2 cellular contexts compared by ENCODE assay signal in the genomic region with DNA sequence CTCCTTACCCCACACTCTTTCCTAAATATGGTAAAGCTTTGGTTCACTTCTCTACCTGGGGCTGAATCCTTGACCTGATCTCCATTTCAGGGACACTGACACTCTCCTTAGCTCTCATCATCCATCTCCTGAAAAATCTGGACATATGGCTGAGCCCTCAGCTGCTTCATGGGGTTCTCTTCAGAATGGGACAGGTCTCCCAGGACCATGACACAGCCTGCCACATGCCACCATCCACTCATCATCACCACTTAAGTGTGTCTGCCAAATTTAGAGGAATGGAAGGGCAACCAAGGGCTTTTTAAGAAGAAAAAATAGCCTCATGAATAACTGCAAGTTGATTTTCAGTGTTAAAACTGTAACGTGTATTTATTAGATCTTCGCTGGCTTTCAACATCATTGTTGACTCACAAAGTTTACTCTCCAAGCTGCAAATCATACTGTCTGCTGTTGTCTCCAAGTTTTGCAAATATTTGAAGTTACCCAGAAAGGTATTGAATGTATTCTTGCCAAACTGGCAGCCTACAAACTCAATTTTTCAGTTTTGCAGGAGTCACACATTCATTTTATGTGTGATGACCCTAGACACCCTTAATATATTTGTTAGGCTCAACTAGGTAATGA.
A peak's percentile ranks its signal among the peaks of the same experiment; 100 is the strongest.
TF ChIP-seq lines count a peak whose summit lies in the region.

No MANE protein-coding gene starts in this region.

TF ChIP-seq in GM23338, 12 proteins besides CTCF, POLR2A, EP300 and RAD21 (continued from another document):
- TF ChIP-seq, protein P1, sequence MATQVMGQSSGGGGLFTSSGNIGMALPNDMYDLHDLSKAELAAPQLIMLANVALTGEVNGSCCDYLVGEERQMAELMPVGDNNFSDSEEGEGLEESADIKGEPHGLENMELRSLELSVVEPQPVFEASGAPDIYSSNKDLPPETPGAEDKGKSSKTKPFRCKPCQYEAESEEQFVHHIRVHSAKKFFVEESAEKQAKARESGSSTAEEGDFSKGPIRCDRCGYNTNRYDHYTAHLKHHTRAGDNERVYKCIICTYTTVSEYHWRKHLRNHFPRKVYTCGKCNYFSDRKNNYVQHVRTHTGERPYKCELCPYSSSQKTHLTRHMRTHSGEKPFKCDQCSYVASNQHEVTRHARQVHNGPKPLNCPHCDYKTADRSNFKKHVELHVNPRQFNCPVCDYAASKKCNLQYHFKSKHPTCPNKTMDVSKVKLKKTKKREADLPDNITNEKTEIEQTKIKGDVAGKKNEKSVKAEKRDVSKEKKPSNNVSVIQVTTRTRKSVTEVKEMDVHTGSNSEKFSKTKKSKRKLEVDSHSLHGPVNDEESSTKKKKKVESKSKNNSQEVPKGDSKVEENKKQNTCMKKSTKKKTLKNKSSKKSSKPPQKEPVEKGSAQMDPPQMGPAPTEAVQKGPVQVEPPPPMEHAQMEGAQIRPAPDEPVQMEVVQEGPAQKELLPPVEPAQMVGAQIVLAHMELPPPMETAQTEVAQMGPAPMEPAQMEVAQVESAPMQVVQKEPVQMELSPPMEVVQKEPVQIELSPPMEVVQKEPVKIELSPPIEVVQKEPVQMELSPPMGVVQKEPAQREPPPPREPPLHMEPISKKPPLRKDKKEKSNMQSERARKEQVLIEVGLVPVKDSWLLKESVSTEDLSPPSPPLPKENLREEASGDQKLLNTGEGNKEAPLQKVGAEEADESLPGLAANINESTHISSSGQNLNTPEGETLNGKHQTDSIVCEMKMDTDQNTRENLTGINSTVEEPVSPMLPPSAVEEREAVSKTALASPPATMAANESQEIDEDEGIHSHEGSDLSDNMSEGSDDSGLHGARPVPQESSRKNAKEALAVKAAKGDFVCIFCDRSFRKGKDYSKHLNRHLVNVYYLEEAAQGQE (IDR thresholded peaks at IDR 0.05; ENCODE audit: unreplicated experiment): no peak
- TF ChIP-seq CREB1 (CRISPR knock-in tag; IDR thresholded peaks at IDR 0.05; ENCODE audit: low read depth) (no peak), JUNB (IDR thresholded peaks at IDR 0.05; ENCODE audit: unreplicated experiment) (no peak)

TF ChIP-seq in HepG2, 621 proteins besides CTCF, POLR2A, EP300 and RAD21 (continued from another document and continues in another):
- TF ChIP-seq, protein P2, sequence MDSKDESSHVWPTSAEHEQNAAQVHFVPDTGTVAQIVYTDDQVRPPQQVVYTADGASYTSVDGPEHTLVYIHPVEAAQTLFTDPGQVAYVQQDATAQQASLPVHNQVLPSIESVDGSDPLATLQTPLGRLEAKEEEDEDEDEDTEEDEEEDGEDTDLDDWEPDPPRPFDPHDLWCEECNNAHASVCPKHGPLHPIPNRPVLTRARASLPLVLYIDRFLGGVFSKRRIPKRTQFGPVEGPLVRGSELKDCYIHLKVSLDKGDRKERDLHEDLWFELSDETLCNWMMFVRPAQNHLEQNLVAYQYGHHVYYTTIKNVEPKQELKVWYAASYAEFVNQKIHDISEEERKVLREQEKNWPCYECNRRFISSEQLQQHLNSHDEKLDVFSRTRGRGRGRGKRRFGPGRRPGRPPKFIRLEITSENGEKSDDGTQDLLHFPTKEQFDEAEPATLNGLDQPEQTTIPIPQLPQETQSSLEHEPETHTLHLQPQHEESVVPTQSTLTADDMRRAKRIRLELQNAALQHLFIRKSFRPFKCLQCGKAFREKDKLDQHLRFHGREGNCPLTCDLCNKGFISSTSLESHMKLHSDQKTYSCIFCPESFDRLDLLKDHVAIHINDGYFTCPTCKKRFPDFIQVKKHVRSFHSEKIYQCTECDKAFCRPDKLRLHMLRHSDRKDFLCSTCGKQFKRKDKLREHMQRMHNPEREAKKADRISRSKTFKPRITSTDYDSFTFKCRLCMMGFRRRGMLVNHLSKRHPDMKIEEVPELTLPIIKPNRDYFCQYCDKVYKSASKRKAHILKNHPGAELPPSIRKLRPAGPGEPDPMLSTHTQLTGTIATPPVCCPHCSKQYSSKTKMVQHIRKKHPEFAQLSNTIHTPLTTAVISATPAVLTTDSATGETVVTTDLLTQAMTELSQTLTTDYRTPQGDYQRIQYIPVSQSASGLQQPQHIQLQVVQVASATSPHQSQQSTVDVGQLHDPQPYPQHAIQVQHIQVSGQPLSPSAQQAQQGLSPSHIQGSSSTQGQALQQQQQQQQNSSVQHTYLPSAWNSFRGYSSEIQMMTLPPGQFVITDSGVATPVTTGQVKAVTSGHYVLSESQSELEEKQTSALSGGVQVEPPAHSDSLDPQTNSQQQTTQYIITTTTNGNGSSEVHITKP (CRISPR knock-in tag; IDR thresholded peaks at IDR 0.05; ENCODE audit: low read depth): no peak
- TF ChIP-seq ZNF263 (CRISPR knock-in tag; IDR thresholded peaks at IDR 0.05): no peak
- TF ChIP-seq NCOA2 (CRISPR knock-in tag; IDR thresholded peaks at IDR 0.05): peak; percentile 81
- TF ChIP-seq MAFG (CRISPR knock-in tag; IDR thresholded peaks at IDR 0.05): no peak
- no peak for TF ChIP-seq TAF15 (IDR thresholded peaks at IDR 0.05; ENCODE audit: low read depth, low read length, poor library complexity, severe bottlenecking)
- TF ChIP-seq SOX13 (IDR thresholded peaks at IDR 0.05): peak; percentile 20; the same call in 1 of the 2 replicates
- peak in 1 of 2 experiments; percentile 82; a peak in 2 of 4 replicates for TF ChIP-seq SOX13 (CRISPR knock-in tag; conservative IDR thresholded peaks at IDR 0.05 in 1 of 2, IDR thresholded peaks at IDR 0.05 in 1 of 2)
- TF ChIP-seq, protein P3, sequence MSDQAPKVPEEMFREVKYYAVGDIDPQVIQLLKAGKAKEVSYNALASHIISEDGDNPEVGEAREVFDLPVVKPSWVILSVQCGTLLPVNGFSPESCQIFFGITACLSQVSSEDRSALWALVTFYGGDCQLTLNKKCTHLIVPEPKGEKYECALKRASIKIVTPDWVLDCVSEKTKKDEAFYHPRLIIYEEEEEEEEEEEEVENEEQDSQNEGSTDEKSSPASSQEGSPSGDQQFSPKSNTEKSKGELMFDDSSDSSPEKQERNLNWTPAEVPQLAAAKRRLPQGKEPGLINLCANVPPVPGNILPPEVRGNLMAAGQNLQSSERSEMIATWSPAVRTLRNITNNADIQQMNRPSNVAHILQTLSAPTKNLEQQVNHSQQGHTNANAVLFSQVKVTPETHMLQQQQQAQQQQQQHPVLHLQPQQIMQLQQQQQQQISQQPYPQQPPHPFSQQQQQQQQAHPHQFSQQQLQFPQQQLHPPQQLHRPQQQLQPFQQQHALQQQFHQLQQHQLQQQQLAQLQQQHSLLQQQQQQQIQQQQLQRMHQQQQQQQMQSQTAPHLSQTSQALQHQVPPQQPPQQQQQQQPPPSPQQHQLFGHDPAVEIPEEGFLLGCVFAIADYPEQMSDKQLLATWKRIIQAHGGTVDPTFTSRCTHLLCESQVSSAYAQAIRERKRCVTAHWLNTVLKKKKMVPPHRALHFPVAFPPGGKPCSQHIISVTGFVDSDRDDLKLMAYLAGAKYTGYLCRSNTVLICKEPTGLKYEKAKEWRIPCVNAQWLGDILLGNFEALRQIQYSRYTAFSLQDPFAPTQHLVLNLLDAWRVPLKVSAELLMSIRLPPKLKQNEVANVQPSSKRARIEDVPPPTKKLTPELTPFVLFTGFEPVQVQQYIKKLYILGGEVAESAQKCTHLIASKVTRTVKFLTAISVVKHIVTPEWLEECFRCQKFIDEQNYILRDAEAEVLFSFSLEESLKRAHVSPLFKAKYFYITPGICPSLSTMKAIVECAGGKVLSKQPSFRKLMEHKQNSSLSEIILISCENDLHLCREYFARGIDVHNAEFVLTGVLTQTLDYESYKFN (CRISPR knock-in tag; conservative IDR thresholded peaks at IDR 0.05): peak; percentile 75
- no peak for TF ChIP-seq ZMYM2 (CRISPR knock-in tag; IDR thresholded peaks at IDR 0.05)
- TF ChIP-seq MXI1 (IDR thresholded peaks at IDR 0.05; ENCODE audit: borderline replicate concordance, low read depth, low read length): no peak
- TF ChIP-seq, protein P4, sequence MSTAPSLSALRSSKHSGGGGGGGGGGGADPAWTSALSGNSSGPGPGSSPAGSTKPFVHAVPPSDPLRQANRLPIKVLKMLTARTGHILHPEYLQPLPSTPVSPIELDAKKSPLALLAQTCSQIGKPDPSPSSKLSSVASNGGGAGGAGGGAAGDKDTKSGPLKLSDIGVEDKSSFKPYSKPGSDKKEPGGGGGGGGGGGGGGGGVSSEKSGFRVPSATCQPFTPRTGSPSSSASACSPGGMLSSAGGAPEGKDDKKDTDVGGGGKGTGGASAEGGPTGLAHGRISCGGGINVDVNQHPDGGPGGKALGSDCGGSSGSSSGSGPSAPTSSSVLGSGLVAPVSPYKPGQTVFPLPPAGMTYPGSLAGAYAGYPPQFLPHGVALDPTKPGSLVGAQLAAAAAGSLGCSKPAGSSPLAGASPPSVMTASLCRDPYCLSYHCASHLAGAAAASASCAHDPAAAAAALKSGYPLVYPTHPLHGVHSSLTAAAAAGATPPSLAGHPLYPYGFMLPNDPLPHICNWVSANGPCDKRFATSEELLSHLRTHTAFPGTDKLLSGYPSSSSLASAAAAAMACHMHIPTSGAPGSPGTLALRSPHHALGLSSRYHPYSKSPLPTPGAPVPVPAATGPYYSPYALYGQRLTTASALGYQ (CRISPR knock-in tag; IDR thresholded peaks at IDR 0.05): 0 out of 2 replicates have a peak, but pooled peaks have one; percentile 35
- no peak for TF ChIP-seq ELF1 (CRISPR knock-in tag; IDR thresholded peaks at IDR 0.05)
- 0 out of 2 replicates have a peak, but pooled peaks have one; percentile 21 for TF ChIP-seq ZSCAN9 (CRISPR knock-in tag; IDR thresholded peaks at IDR 0.05; ENCODE audit: borderline replicate concordance)
- TF ChIP-seq KDM1A (CRISPR knock-in tag; IDR thresholded peaks at IDR 0.05): no peak
- TF ChIP-seq SMAD3 (CRISPR knock-in tag; IDR thresholded peaks at IDR 0.05): peak; percentile 61; the same call in 1 of the 2 replicates
- TF ChIP-seq ZNF644 (CRISPR knock-in tag; IDR thresholded peaks at IDR 0.05; ENCODE audit: low read depth): 0 out of 2 replicates have a peak, but pooled peaks have one; percentile 39
- TF ChIP-seq, protein P5, sequence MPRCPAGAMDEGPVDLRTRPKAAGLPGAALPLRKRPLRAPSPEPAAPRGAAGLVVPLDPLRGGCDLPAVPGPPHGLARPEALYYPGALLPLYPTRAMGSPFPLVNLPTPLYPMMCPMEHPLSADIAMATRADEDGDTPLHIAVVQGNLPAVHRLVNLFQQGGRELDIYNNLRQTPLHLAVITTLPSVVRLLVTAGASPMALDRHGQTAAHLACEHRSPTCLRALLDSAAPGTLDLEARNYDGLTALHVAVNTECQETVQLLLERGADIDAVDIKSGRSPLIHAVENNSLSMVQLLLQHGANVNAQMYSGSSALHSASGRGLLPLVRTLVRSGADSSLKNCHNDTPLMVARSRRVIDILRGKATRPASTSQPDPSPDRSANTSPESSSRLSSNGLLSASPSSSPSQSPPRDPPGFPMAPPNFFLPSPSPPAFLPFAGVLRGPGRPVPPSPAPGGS (CRISPR knock-in tag; IDR thresholded peaks at IDR 0.05): no peak
- TF ChIP-seq ZNF788 (CRISPR knock-in tag; IDR thresholded peaks at IDR 0.05; ENCODE audit: borderline replicate concordance): no peak
- no peak for TF ChIP-seq ZNF672 (CRISPR knock-in tag; IDR thresholded peaks at IDR 0.05)
- no peak for TF ChIP-seq KDM4B (CRISPR knock-in tag; IDR thresholded peaks at IDR 0.05)
- no peak for TF ChIP-seq ZNF772 (CRISPR knock-in tag; IDR thresholded peaks at IDR 0.05)
- TF ChIP-seq ATF7 (IDR thresholded peaks at IDR 0.05): no peak
- no peak for TF ChIP-seq ATF7 (CRISPR knock-in tag; IDR thresholded peaks at IDR 0.05)
- TF ChIP-seq TOPORS (CRISPR knock-in tag; IDR thresholded peaks at IDR 0.05): no peak
- TF ChIP-seq, protein P6, sequence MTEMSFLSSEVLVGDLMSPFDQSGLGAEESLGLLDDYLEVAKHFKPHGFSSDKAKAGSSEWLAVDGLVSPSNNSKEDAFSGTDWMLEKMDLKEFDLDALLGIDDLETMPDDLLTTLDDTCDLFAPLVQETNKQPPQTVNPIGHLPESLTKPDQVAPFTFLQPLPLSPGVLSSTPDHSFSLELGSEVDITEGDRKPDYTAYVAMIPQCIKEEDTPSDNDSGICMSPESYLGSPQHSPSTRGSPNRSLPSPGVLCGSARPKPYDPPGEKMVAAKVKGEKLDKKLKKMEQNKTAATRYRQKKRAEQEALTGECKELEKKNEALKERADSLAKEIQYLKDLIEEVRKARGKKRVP (CRISPR knock-in tag; IDR thresholded peaks at IDR 0.05): peak in 1 of 2 experiments; percentile 63; a peak in 2 of 4 replicates
- peak; percentile 43; the same call in 1 of the 2 replicates for TF ChIP-seq PPARG (CRISPR knock-in tag; conservative IDR thresholded peaks at IDR 0.05)
- peak; percentile 87 for TF ChIP-seq ISL2 (CRISPR knock-in tag; IDR thresholded peaks at IDR 0.05)
- no peak for TF ChIP-seq ZNF44 (CRISPR knock-in tag; IDR thresholded peaks at IDR 0.05)
- TF ChIP-seq NONO (IDR thresholded peaks at IDR 0.05): no peak
- TF ChIP-seq NONO (CRISPR knock-in tag; conservative IDR thresholded peaks at IDR 0.05): peak; percentile 62; the same call in 1 of the 2 replicates
- peak; percentile 64; the same call in 1 of the 2 replicates for TF ChIP-seq FOXK1 (CRISPR knock-in tag; IDR thresholded peaks at IDR 0.05; ENCODE audit: borderline replicate concordance, low read depth)
- no peak for TF ChIP-seq ZNF546 (CRISPR knock-in tag; conservative IDR thresholded peaks at IDR 0.05)
- no peak for TF ChIP-seq PAX8 (CRISPR knock-in tag; IDR thresholded peaks at IDR 0.05; ENCODE audit: borderline replicate concordance)
- TF ChIP-seq, protein P7, sequence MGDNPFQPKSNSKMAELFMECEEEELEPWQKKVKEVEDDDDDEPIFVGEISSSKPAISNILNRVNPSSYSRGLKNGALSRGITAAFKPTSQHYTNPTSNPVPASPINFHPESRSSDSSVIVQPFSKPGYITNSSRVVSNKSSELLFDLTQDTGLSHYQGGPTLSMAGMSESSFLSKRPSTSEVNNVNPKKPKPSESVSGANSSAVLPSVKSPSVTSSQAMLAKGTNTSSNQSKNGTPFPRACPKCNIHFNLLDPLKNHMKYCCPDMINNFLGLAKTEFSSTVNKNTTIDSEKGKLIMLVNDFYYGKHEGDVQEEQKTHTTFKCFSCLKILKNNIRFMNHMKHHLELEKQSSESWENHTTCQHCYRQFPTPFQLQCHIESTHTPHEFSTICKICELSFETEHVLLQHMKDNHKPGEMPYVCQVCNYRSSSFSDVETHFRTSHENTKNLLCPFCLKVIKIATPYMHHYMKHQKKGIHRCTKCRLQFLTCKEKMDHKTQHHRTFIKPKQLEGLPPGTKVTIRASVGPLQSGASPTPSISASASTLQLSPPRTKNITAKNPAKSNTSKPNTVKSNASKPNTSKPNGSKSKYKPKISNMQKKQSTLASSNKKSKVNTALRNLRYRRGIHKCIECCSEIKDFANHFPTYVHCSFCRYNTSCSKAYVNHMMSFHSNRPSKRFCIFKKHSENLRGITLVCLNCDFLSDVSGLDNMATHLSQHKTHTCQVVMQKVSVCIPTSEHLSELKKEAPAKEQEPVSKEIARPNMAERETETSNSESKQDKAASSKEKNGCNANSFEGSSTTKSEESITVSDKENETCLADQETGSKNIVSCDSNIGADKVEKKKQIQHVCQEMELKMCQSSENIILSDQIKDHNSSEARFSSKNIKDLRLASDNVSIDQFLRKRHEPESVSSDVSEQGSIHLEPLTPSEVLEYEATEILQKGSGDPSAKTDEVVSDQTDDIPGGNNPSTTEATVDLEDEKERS (CRISPR knock-in tag; IDR thresholded peaks at IDR 0.05): no peak
- TF ChIP-seq, protein P8, sequence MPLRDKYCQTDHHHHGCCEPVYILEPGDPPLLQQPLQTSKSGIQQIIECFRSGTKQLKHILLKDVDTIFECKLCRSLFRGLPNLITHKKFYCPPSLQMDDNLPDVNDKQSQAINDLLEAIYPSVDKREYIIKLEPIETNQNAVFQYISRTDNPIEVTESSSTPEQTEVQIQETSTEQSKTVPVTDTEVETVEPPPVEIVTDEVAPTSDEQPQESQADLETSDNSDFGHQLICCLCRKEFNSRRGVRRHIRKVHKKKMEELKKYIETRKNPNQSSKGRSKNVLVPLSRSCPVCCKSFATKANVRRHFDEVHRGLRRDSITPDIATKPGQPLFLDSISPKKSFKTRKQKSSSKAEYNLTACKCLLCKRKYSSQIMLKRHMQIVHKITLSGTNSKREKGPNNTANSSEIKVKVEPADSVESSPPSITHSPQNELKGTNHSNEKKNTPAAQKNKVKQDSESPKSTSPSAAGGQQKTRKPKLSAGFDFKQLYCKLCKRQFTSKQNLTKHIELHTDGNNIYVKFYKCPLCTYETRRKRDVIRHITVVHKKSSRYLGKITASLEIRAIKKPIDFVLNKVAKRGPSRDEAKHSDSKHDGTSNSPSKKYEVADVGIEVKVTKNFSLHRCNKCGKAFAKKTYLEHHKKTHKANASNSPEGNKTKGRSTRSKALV (CRISPR knock-in tag; IDR thresholded peaks at IDR 0.05): no peak
